Comparison of ENCODE assay signal across 10 cellular contexts in the genomic region with DNA sequence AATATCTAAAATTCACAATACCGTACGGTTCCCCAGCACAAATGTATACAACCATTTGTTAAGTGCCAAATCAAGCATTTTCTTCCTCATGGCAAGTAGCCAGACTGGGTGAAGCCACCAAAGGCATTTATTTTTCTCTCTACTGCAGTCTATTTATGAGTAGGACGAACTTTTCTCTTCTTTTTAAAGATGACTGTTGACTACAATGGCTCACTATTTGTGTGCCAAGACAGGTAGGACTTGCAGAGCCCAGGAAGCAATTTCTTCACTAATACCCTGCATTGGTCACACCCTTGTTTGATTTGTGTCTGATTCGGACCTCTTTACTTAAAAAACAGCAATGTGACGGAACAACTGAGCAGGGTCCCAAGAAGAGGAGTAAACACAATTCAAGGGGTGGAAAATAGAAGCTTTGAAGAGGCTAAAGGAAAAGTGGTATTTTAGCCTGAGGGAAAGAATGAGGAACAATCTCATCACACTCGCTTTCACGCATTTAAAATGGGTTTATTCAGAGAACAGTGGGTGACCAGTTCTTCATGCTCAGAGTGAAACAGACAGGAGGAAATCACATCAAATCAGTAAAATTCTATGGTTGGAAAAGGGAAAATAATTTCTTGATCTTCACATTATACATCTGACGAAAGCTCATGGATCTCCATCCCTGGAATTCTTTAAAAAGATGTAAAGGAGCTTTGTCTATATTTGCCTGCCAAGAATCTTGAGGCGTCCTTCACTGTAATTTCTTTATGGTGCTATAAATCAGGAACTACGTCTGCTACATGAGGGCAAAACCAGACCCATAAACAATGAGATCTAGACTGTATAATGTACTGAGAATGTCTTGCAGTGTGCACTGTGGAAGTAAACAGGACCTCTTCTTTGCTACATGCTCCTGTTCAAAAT.
"Had no signal": no experiment of that assay in that cellular context is flagged by ENCODE, and none has a peak within 500 bp of the region (broad histone marks: within the 10 kb centered on the region; RNA-seq: fewer than 3 reads in every experiment).

No MANE protein-coding gene starts in this region.

- H3K9ac ChIP-seq: neural progenitor cell had no signal

- H3K9me3 Mint-ChIP-seq: activated B cell treated with CpG ODN at 0.5 μM for 24 hours; activated CD4-positive, alpha-beta T cell treated with anti-CD3 and anti-CD28 coated beads, Interleukin-2, amount 10 ng/mL, durations not matched to agents 24 days and 14 days; stimulated activated effector memory CD8-positive, alpha-beta T cell treated with anti-CD3 and anti-CD28 coated beads, Interleukin-12 subunit alpha, Interleukin-12 subunit beta, amount 100 ng/mL, for 72 hours had no signal

- H3K27ac Mint-ChIP-seq: activated B cell treated with CpG ODN at 0.5 μM for 24 hours; activated CD4-positive, alpha-beta T cell treated with anti-CD3 and anti-CD28 coated beads, Interleukin-2, amount 10 ng/mL, durations not matched to agents 24 days and 14 days; neural progenitor cell; stimulated activated effector memory CD8-positive, alpha-beta T cell treated with anti-CD3 and anti-CD28 coated beads, Interleukin-12 subunit alpha, Interleukin-12 subunit beta, amount 100 ng/mL, for 72 hours had no signal

- H3K27me3 ChIP-seq: neural progenitor cell had no signal

- DNase-seq: activated B cell treated with CpG ODN at 0.5 μM for 24 hours; activated CD4-positive, alpha-beta T cell treated with anti-CD3 and anti-CD28 coated beads, Interleukin-2, amount 10 ng/mL, durations not matched to agents 24 days and 14 days; activated CD8-positive, alpha-beta memory T cell treated with anti-CD3 and anti-CD28 coated beads for 24 hours; activated naive CD4-positive, alpha-beta T cell; aorta; hippocampal formation; stimulated activated CD4-positive, alpha-beta T cell treated with anti-CD3 and anti-CD28 coated beads, Interleukin-12 subunit alpha, Interleukin-12 subunit beta, amount 100 ng/mL, for 4 hours; stimulated activated CD4-positive, alpha-beta T cell treated with anti-CD3 and anti-CD28 coated beads, Interleukin-2, amount 100 ng/mL, for 24 hours had no signal

- H3K4me3 Mint-ChIP-seq: activated B cell treated with CpG ODN at 0.5 μM for 24 hours; activated CD4-positive, alpha-beta T cell treated with anti-CD3 and anti-CD28 coated beads, Interleukin-2, amount 10 ng/mL, durations not matched to agents 24 days and 14 days; neural progenitor cell; stimulated activated effector memory CD8-positive, alpha-beta T cell treated with anti-CD3 and anti-CD28 coated beads, Interleukin-12 subunit alpha, Interleukin-12 subunit beta, amount 100 ng/mL, for 72 hours had no signal

- H3K4me1 Mint-ChIP-seq: activated B cell treated with CpG ODN at 0.5 μM for 24 hours; activated CD4-positive, alpha-beta T cell treated with anti-CD3 and anti-CD28 coated beads, Interleukin-2, amount 10 ng/mL, durations not matched to agents 24 days and 14 days; stimulated activated effector memory CD8-positive, alpha-beta T cell treated with anti-CD3 and anti-CD28 coated beads, Interleukin-12 subunit alpha, Interleukin-12 subunit beta, amount 100 ng/mL, for 72 hours had no signal

- H3K4me3 ChIP-seq: neural progenitor cell had no signal

- H3K36me3 Mint-ChIP-seq: stimulated activated effector memory CD8-positive, alpha-beta T cell treated with anti-CD3 and anti-CD28 coated beads, Interleukin-12 subunit alpha, Interleukin-12 subunit beta, amount 100 ng/mL, for 72 hours had no signal

- H2AFZ ChIP-seq: neural progenitor cell had no signal

- ATAC-seq: stimulated activated effector memory CD8-positive, alpha-beta T cell treated with anti-CD3 and anti-CD28 coated beads, Interleukin-12 subunit alpha, Interleukin-12 subunit beta, amount 100 ng/mL, for 72 hours had no signal

- H3K27ac ChIP-seq: neural progenitor cell had no signal

- H3K4me2 ChIP-seq: neural progenitor cell had no signal

- H3K36me3 ChIP-seq: neural progenitor cell had no signal
